23 cellular contexts compared by ENCODE assay signal in the genomic region with DNA sequence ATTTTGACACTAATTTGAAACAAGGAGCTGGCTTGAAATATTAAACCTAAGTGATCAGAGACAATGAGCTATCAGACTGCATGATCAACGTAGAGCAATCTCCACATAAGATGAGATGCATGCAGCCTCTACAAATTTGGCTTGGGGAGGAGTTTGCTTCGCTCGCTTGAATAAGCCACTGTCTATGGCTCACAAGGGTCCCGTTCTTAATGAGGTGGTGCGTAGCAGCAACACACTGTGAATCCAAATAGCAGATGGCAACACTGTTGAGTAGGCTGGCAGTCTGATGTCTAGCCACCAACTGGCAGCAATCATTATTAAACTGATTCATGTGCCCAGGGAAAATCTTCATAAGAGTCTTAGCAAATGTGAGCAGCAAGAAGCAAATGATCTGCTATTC.
"Had no signal": no experiment of that assay in that cellular context is flagged by ENCODE, and none has a peak within 500 bp of the region (broad histone marks: within the 10 kb centered on the region; RNA-seq: fewer than 3 reads in every experiment).

No MANE protein-coding gene starts in this region.

- FAIRE-seq: TTC549 had no signal

- H3K27ac ChIP-seq: adrenal gland, ascending aorta, brain microvascular endothelial cell, foreskin keratinocyte, lower lobe of right lung, neural progenitor cell, upper lobe of left lung had no signal

- H3K36me3 Mint-ChIP-seq: activated naive CD8-positive, alpha-beta T cell; immature natural killer cell; naive thymus-derived CD8-positive, alpha-beta T cell; stimulated activated naive B cell treated with anti-CD40 and anti-IgM and Interleukin-4, amounts not matched to agents 10 μg/mL and 1 μg/mL and 100 μg/mL, for 72 hours had no signal

- H3K36me3 ChIP-seq: adrenal gland, neural progenitor cell had no signal

- ATAC-seq: activated CD8-positive, alpha-beta T cell treated with anti-CD3 and anti-CD28 coated beads, Interleukin-2, amount 10 ng/mL, durations not matched to agents 7 days and 5 days; foreskin keratinocyte; left lobe of liver; lower lobe of right lung; naive thymus-derived CD8-positive, alpha-beta T cell; stimulated activated naive B cell treated with anti-CD40 and anti-IgM and Interleukin-4, amounts not matched to agents 10 μg/mL and 1 μg/mL and 100 μg/mL, for 72 hours had no signal

- H3K27me3 Mint-ChIP-seq: progenitor cell of endocrine pancreas; stimulated activated naive B cell treated with anti-CD40 and anti-IgM and Interleukin-4, amounts not matched to agents 10 μg/mL and 1 μg/mL and 100 μg/mL, for 72 hours had no signal

- H3K4me2 ChIP-seq: neural progenitor cell had no signal

- H3K9me3 Mint-ChIP-seq: immature natural killer cell; naive thymus-derived CD8-positive, alpha-beta T cell; neural progenitor cell; stimulated activated naive B cell treated with anti-CD40 and anti-IgM and Interleukin-4, amounts not matched to agents 10 μg/mL and 1 μg/mL and 100 μg/mL, for 72 hours had no signal

- H3K9ac ChIP-seq: neural progenitor cell had no signal

- H3K4me3 ChIP-seq: adrenal gland, ascending aorta, lower lobe of right lung, neural progenitor cell, upper lobe of left lung had no signal

- H3K27me3 ChIP-seq: adrenal gland, ascending aorta, brain microvascular endothelial cell, foreskin keratinocyte, neural progenitor cell, upper lobe of left lung had no signal

- H3K4me3 Mint-ChIP-seq: activated CD8-positive, alpha-beta T cell treated with anti-CD3 and anti-CD28 coated beads, Interleukin-2, amount 10 ng/mL, durations not matched to agents 7 days and 5 days; activated naive CD8-positive, alpha-beta T cell; immature natural killer cell; naive thymus-derived CD8-positive, alpha-beta T cell; neural progenitor cell; stimulated activated naive B cell treated with anti-CD40 and anti-IgM and Interleukin-4, amounts not matched to agents 10 μg/mL and 1 μg/mL and 100 μg/mL, for 72 hours had no signal

- H3K9me3 ChIP-seq: adrenal gland, ascending aorta, lower lobe of right lung, upper lobe of left lung had no signal

- DNase-seq: activated CD4-positive, alpha-beta T cell treated with anti-CD3 and anti-CD28 coated beads for 1 hour; activated CD4-positive, alpha-beta T cell treated with anti-CD3 and anti-CD28 coated beads, Interleukin-2, amount 50 U/mL, for 1 hour; activated CD8-positive, alpha-beta T cell treated with anti-CD3 and anti-CD28 coated beads, Interleukin-2, amount 10 ng/mL, durations not matched to agents 7 days and 5 days; activated naive CD4-positive, alpha-beta T cell; adrenal gland; brain microvascular endothelial cell; dermis blood vessel endothelial cell; effector memory CD4-positive, alpha-beta T cell; foreskin keratinocyte; immature natural killer cell; lower lobe of right lung; mesendoderm; naive thymus-derived CD8-positive, alpha-beta T cell; stimulated activated CD4-positive, alpha-beta T cell treated with anti-CD3 and anti-CD28 coated beads, Interleukin-2, amount 100 ng/mL, for 48 hours; stimulated activated CD8-positive, alpha-beta memory T cell treated with anti-CD3 and anti-CD28 coated beads, Interleukin-4, amount 100 ng/mL, for 48 hours; stimulated activated naive B cell treated with anti-CD40 and anti-IgM and Interleukin-4, amounts not matched to agents 10 μg/mL and 1 μg/mL and 100 μg/mL, for 72 hours; upper lobe of left lung had no signal

- H3K4me1 ChIP-seq: ascending aorta, foreskin keratinocyte, lower lobe of right lung, neural progenitor cell, upper lobe of left lung had no signal

- H3K27ac Mint-ChIP-seq: activated CD8-positive, alpha-beta T cell treated with anti-CD3 and anti-CD28 coated beads, Interleukin-2, amount 10 ng/mL, durations not matched to agents 7 days and 5 days; activated naive CD8-positive, alpha-beta T cell; naive thymus-derived CD8-positive, alpha-beta T cell; neural progenitor cell; progenitor cell of endocrine pancreas; stimulated activated naive B cell treated with anti-CD40 and anti-IgM and Interleukin-4, amounts not matched to agents 10 μg/mL and 1 μg/mL and 100 μg/mL, for 72 hours had no signal

- H2AFZ ChIP-seq: neural progenitor cell had no signal

- H3K4me1 Mint-ChIP-seq: immature natural killer cell; naive thymus-derived CD8-positive, alpha-beta T cell; neural progenitor cell; stimulated activated naive B cell treated with anti-CD40 and anti-IgM and Interleukin-4, amounts not matched to agents 10 μg/mL and 1 μg/mL and 100 μg/mL, for 72 hours had no signal
